In the genomic region with DNA sequence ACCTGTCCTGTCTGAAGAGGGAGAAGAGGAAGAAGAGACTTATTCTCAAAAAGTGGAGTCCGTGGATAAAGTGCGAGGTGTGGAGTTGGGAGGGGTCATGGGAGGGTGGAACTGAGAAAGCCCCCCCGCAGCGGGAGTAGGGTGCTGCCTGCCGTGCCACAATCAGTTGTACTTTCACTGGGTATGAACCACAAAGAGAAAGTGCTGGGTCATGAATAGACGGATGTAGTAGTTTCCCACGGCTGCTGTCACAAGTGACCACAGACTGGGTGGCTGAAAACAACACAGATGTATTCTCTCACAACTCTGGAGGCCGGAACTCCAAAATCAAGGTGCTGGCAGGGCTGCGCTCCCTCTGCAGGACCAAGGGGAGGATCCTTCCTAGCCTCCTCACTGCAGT, we compare ENCODE assay signal across 12 cellular contexts. TPM values are rescaled to one million over a fixed set of nuclear protein-coding genes. Genes with fewer than 3 reads are reported as not detected.
DNase-seq lines count a peak whose midpoint lies in the region; ATAC-seq and TF ChIP-seq lines count a peak whose summit lies in the region.
"Had no signal": no experiment of that assay in that cellular context is flagged by ENCODE, and none has a peak within 500 bp of the region (broad histone marks: within the 10 kb centered on the region; RNA-seq: fewer than 3 reads in every experiment).

No MANE protein-coding gene starts in this region.

- H3K27ac ChIP-seq in ascending aorta: no peak overlapping the region

- peaks cover 40% of the 10 kb centered on the region for H3K27me3 Mint-ChIP-seq in dendritic cell treated with granulocyte-macrophage colony-stimulating factor and Interleukin-4, amounts not matched to agents 40 ng/mL and 50 ng/mL, for 4 days

- no peaks in the 10 kb centered on the region for H3K27me3 ChIP-seq in ascending aorta

- peak overlapping the region; percentile 15 for H3K4me3 Mint-ChIP-seq in dendritic cell treated with granulocyte-macrophage colony-stimulating factor and Interleukin-4, amounts not matched to agents 40 ng/mL and 50 ng/mL, for 4 days

- H3K4me1 ChIP-seq in ascending aorta: peaks cover 0 to 1% of the 10 kb centered on the region in 2 donors

- H3K4me1 Mint-ChIP-seq in dendritic cell treated with granulocyte-macrophage colony-stimulating factor and Interleukin-4, amounts not matched to agents 40 ng/mL and 50 ng/mL, for 4 days (ENCODE audit: low read depth): peaks cover 16% of the 10 kb centered on the region

- no peaks in the 10 kb centered on the region for H3K36me3 Mint-ChIP-seq in dendritic cell treated with granulocyte-macrophage colony-stimulating factor and Interleukin-4, amounts not matched to agents 40 ng/mL and 50 ng/mL, for 4 days (ENCODE audit: low read depth)

- TF ChIP-seq CTCF in ascending aorta (IDR thresholded peaks at IDR 0.05): no peak

- no peaks in the 10 kb centered on the region for H3K9me3 ChIP-seq in ascending aorta

- no peaks in the 10 kb centered on the region for H3K36me3 ChIP-seq in ascending aorta

- DNase-seq in left lobe of liver (ENCODE audit: low spot score) (no peak), DMS114 treated with DMSO at 0.1 percent for 48 hours (lab: John Stamatoyannopoulos, UW; ENCODE audit: unreplicated experiment) (no peak), ascending aorta (ENCODE audit: low spot score in 2 of 2) (no peak), foreskin melanocyte (no peak)
- DNase-seq: NCI-H1092, retina, T1000, trophoblast cell had no signal

- peak; percentile 92 for ATAC-seq in GM18498 (IDR thresholded peaks at IDR 0.05; ENCODE audit: unreplicated experiment)
- ATAC-seq in GM21367 (IDR thresholded peaks at IDR 0.05; ENCODE audit: unreplicated experiment): peak; percentile 85
- ATAC-seq in HG03439 (IDR thresholded peaks at IDR 0.05; ENCODE audit: unreplicated experiment): peak; percentile 70
- no peak for ATAC-seq in left lobe of liver

- no peak overlapping the region for H3K27ac Mint-ChIP-seq in dendritic cell treated with granulocyte-macrophage colony-stimulating factor and Interleukin-4, amounts not matched to agents 40 ng/mL and 50 ng/mL, for 4 days

- H3K9me3 Mint-ChIP-seq in dendritic cell treated with granulocyte-macrophage colony-stimulating factor and Interleukin-4, amounts not matched to agents 40 ng/mL and 50 ng/mL, for 4 days: no peaks in the 10 kb centered on the region

- no peak overlapping the region for H3K4me3 ChIP-seq in ascending aorta

- intact Hi-C loops in dendritic cell treated with granulocyte-macrophage colony-stimulating factor and Interleukin-4, amounts not matched to agents 40 ng/mL and 50 ng/mL, for 4 days (cut with micrococcal nuclease): no loop called here
- intact Hi-C loops in ascending aorta (cut with DNase I): no loop called here

RNA-seq across cellular contexts. Expression of a gene that starts 5.5 kb away (rescaled TPM):
- total RNA-seq in left lobe of liver (0.28 TPM), ascending aorta (not detected)

RNA-seq across cellular contexts. Expression of a gene that starts 55.5 kb away (rescaled TPM):
- 10.7 TPM for total RNA-seq in left lobe of liver
- total RNA-seq in ascending aorta: 17.3 TPM
